In the genomic region with DNA sequence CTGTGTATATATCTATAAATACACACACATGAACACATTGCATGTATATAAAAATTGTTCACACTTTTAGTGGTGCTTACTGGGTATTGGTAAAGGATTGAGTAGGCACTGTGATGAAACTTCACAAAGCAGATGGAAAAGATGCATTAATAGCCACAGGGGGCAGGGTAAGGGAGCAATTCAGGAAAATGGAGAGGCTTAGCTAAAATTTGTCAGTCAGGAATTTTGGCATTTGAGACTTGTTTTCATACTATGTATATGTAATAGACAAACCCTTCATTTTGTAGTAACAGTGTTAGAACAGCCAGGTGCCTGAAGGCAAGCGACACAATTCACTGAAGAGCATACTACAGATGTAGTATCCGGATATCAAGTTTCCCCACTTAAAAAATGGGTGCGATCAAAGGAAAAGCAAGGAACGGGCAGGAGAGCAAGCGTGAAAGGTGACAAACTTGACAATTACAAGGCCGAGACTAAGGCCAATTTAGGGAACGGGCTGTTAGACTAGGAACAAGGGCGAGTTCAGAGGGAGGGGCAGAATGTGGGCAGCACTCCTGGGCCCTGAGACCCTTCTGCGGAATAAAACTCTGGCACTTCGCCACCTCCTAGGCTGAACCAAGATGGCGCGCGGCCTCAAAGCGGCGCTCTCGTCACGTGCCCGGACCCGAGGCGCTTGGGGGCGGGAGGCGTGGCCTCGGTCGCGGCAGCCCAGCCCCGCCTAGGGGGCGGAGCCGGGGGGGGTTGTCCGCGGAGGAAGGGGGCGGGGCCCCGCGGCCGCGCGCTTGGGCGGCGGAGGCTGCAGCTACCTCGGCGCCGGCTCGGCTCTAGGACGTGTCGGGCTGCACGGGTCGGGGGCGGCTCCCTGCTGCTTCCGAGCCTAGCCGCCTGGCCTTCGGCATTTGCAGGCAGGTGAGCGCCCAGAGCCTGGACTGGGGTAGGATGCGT, we compare ENCODE assay signal across 1 cellular context.
TF ChIP-seq lines count a peak whose summit lies in the region.

A gene (plus strand): TSS at position 771 of the 945 bp plus-strand sequence. CDS start 12,518 bp downstream, outside the sequence.

TF ChIP-seq in K562, 482 proteins besides CTCF, POLR2A, EP300 and RAD21 (continued from another document and continues in another):
- peak; percentile 56 to 83; a peak in 2 of 4 replicates for TF ChIP-seq ARNT (IDR thresholded peaks at IDR 0.05)
- TF ChIP-seq, protein P1, sequence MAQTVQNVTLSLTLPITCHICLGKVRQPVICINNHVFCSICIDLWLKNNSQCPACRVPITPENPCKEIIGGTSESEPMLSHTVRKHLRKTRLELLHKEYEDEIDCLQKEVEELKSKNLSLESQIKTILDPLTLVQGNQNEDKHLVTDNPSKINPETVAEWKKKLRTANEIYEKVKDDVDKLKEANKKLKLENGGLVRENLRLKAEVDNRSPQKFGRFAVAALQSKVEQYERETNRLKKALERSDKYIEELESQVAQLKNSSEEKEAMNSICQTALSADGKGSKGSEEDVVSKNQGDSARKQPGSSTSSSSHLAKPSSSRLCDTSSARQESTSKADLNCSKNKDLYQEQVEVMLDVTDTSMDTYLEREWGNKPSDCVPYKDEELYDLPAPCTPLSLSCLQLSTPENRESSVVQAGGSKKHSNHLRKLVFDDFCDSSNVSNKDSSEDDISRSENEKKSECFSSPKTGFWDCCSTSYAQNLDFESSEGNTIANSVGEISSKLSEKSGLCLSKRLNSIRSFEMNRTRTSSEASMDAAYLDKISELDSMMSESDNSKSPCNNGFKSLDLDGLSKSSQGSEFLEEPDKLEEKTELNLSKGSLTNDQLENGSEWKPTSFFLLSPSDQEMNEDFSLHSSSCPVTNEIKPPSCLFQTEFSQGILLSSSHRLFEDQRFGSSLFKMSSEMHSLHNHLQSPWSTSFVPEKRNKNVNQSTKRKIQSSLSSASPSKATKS (CRISPR knock-in tag; IDR thresholded peaks at IDR 0.05): peak; percentile 77; the same call in 1 of the 2 replicates
- TF ChIP-seq, protein P2, sequence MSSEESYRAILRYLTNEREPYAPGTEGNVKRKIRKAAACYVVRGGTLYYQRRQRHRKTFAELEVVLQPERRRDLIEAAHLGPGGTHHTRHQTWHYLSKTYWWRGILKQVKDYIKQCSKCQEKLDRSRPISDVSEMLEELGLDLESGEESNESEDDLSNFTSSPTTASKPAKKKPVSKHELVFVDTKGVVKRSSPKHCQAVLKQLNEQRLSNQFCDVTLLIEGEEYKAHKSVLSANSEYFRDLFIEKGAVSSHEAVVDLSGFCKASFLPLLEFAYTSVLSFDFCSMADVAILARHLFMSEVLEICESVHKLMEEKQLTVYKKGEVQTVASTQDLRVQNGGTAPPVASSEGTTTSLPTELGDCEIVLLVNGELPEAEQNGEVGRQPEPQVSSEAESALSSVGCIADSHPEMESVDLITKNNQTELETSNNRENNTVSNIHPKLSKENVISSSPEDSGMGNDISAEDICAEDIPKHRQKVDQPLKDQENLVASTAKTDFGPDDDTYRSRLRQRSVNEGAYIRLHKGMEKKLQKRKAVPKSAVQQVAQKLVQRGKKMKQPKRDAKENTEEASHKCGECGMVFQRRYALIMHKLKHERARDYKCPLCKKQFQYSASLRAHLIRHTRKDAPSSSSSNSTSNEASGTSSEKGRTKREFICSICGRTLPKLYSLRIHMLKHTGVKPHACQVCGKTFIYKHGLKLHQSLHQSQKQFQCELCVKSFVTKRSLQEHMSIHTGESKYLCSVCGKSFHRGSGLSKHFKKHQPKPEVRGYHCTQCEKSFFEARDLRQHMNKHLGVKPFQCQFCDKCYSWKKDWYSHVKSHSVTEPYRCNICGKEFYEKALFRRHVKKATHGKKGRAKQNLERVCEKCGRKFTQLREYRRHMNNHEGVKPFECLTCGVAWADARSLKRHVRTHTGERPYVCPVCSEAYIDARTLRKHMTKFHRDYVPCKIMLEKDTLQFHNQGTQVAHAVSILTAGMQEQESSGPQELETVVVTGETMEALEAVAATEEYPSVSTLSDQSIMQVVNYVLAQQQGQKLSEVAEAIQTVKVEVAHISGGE (CRISPR knock-in tag; IDR thresholded peaks at IDR 0.05): peak in 1 of 3 experiments; percentile 75; a peak in 2 of 6 replicates
- peak; percentile 82; the same call in 1 of the 2 replicates for TF ChIP-seq GABPB1 (CRISPR knock-in tag; IDR thresholded peaks at IDR 0.05)
- TF ChIP-seq TRIM24 (IDR thresholded peaks at IDR 0.05): 0 out of 4 replicates have a peak, but pooled peaks have one; percentile 42 to 43
- TF ChIP-seq ZNF589 (CRISPR knock-in tag; IDR thresholded peaks at IDR 0.05; ENCODE audit: low read depth): peak; percentile 95
- no peak for TF ChIP-seq ZNF778 (CRISPR knock-in tag; IDR thresholded peaks at IDR 0.05)
- TF ChIP-seq, protein P3, sequence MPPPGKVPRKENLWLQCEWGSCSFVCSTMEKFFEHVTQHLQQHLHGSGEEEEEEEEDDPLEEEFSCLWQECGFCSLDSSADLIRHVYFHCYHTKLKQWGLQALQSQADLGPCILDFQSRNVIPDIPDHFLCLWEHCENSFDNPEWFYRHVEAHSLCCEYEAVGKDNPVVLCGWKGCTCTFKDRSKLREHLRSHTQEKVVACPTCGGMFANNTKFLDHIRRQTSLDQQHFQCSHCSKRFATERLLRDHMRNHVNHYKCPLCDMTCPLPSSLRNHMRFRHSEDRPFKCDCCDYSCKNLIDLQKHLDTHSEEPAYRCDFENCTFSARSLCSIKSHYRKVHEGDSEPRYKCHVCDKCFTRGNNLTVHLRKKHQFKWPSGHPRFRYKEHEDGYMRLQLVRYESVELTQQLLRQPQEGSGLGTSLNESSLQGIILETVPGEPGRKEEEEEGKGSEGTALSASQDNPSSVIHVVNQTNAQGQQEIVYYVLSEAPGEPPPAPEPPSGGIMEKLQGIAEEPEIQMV (tag; conservative IDR thresholded peaks at IDR 0.05; ENCODE audit: low read depth): 0 out of 2 replicates have a peak, but pooled peaks have one; percentile 41
- no peak for TF ChIP-seq ZNF124 (CRISPR knock-in tag; IDR thresholded peaks at IDR 0.05)
- no peak for TF ChIP-seq CEBPG (CRISPR knock-in tag; IDR thresholded peaks at IDR 0.05)
- no peak for TF ChIP-seq CEBPG (tag; conservative IDR thresholded peaks at IDR 0.05 in 1 of 2, IDR thresholded peaks at IDR 0.05 in 1 of 2)
- peak; percentile 63 for TF ChIP-seq CBFA2T2 (conservative IDR thresholded peaks at IDR 0.05)
- TF ChIP-seq ZNF830 (CRISPR knock-in tag; IDR thresholded peaks at IDR 0.05): no peak
- TF ChIP-seq BRCA1 (IDR thresholded peaks at IDR 0.05): no peak
- no peak for TF ChIP-seq BRCA1 (CRISPR knock-in tag; IDR thresholded peaks at IDR 0.05)
- TF ChIP-seq RCOR1 (IDR thresholded peaks at IDR 0.05; ENCODE audit: borderline replicate concordance in 1 of 2, low read depth in 2 of 2, low read length in 2 of 2): peak in 1 of 2 experiments; percentile 38; a peak in 1 of 4 replicates
- TF ChIP-seq, protein P4, sequence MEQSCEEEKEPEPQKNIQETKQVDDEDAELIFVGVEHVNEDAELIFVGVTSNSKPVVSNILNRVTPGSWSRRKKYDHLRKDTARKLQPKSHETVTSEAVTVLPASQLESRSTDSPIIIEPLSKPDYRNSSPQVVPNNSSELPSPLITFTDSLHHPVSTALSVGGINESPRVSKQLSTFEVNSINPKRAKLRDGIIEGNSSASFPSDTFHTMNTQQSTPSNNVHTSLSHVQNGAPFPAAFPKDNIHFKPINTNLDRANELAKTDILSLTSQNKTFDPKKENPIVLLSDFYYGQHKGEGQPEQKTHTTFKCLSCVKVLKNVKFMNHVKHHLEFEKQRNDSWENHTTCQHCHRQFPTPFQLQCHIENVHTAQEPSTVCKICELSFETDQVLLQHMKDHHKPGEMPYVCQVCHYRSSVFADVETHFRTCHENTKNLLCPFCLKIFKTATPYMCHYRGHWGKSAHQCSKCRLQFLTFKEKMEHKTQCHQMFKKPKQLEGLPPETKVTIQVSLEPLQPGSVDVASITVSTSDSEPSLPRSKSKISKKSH (CRISPR knock-in tag; IDR thresholded peaks at IDR 0.05): no peak
- TF ChIP-seq ETV6 (IDR thresholded peaks at IDR 0.05; ENCODE audit: borderline replicate concordance in 1 of 2, low read depth in 2 of 2, low read length in 1 of 2): no peak
- TF ChIP-seq ETV6 (CRISPR knock-in tag; IDR thresholded peaks at IDR 0.05; ENCODE audit: borderline replicate concordance): no peak
- peak; percentile 60 for TF ChIP-seq TCFL5 (CRISPR knock-in tag; conservative IDR thresholded peaks at IDR 0.05)
- TF ChIP-seq NFIX (CRISPR knock-in tag; IDR thresholded peaks at IDR 0.05; ENCODE audit: low read depth): no peak
- TF ChIP-seq ASH1L (IDR thresholded peaks at IDR 0.05; ENCODE audit: borderline replicate concordance, low read depth, partially characterized antibody): no peak
- TF ChIP-seq ZEB2 (IDR thresholded peaks at IDR 0.05): no peak; the same call in 1 of the 2 replicates
- no peak for TF ChIP-seq CAMTA2 (CRISPR knock-in tag; conservative IDR thresholded peaks at IDR 0.05)
- no peak for TF ChIP-seq NEUROD1 (IDR thresholded peaks at IDR 0.05; ENCODE audit: borderline replicate concordance, low read depth, low read length, partially characterized antibody)
- no peak for TF ChIP-seq ADNP (tag; IDR thresholded peaks at IDR 0.05)
- 0 out of 2 replicates have a peak, but pooled peaks have one; percentile 24 for TF ChIP-seq ZNF3 (CRISPR knock-in tag; IDR thresholded peaks at IDR 0.05)
- TF ChIP-seq, protein P5, sequence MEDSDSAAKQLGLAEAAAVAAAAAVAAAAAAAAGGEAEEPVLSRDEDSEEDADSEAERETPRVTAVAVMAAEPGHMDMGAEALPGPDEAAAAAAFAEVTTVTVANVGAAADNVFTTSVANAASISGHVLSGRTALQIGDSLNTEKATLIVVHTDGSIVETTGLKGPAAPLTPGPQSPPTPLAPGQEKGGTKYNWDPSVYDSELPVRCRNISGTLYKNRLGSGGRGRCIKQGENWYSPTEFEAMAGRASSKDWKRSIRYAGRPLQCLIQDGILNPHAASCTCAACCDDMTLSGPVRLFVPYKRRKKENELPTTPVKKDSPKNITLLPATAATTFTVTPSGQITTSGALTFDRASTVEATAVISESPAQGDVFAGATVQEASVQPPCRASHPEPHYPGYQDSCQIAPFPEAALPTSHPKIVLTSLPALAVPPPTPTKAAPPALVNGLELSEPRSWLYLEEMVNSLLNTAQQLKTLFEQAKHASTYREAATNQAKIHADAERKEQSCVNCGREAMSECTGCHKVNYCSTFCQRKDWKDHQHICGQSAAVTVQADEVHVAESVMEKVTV (CRISPR knock-in tag; IDR thresholded peaks at IDR 0.05): no peak
- peak; percentile 100 for TF ChIP-seq L3MBTL2 (IDR thresholded peaks at IDR 0.05)
- TF ChIP-seq HNRNPK (IDR thresholded peaks at IDR 0.05; ENCODE audit: low read depth, low read length, poor library complexity, severe bottlenecking): no peak
- TF ChIP-seq ZSCAN32 (CRISPR knock-in tag; IDR thresholded peaks at IDR 0.05): peak; percentile 54; the same call in 1 of the 2 replicates
- TF ChIP-seq, protein P6, sequence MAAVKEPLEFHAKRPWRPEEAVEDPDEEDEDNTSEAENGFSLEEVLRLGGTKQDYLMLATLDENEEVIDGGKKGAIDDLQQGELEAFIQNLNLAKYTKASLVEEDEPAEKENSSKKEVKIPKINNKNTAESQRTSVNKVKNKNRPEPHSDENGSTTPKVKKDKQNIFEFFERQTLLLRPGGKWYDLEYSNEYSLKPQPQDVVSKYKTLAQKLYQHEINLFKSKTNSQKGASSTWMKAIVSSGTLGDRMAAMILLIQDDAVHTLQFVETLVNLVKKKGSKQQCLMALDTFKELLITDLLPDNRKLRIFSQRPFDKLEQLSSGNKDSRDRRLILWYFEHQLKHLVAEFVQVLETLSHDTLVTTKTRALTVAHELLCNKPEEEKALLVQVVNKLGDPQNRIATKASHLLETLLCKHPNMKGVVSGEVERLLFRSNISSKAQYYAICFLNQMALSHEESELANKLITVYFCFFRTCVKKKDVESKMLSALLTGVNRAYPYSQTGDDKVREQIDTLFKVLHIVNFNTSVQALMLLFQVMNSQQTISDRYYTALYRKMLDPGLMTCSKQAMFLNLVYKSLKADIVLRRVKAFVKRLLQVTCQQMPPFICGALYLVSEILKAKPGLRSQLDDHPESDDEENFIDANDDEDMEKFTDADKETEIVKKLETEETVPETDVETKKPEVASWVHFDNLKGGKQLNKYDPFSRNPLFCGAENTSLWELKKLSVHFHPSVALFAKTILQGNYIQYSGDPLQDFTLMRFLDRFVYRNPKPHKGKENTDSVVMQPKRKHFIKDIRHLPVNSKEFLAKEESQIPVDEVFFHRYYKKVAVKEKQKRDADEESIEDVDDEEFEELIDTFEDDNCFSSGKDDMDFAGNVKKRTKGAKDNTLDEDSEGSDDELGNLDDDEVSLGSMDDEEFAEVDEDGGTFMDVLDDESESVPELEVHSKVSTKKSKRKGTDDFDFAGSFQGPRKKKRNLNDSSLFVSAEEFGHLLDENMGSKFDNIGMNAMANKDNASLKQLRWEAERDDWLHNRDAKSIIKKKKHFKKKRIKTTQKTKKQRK (IDR thresholded peaks at IDR 0.05; ENCODE audit: borderline replicate concordance, low read depth, low read length): no peak
- 0 out of 2 replicates have a peak, but pooled peaks have one; percentile 10 for TF ChIP-seq ARID2 (IDR thresholded peaks at IDR 0.05)
- no peak for TF ChIP-seq ZNF445 (CRISPR knock-in tag; IDR thresholded peaks at IDR 0.05; ENCODE audit: low read depth)
- no peak for TF ChIP-seq SRSF3 (IDR thresholded peaks at IDR 0.05; ENCODE audit: insufficient read depth, low read length)
- no peak for TF ChIP-seq EZH2 (IDR thresholded peaks at IDR 0.05; ENCODE audit: borderline replicate concordance, low read depth, low read length)
- TF ChIP-seq POU5F1 (IDR thresholded peaks at IDR 0.05; ENCODE audit: borderline replicate concordance, low read depth, low read length, partially characterized antibody): no peak
- TF ChIP-seq GTF2E2 (tag; IDR thresholded peaks at IDR 0.05): peak; percentile 77; the same call in 1 of the 2 replicates
- TF ChIP-seq NR2F6 (CRISPR knock-in tag; IDR thresholded peaks at IDR 0.05): 0 out of 2 replicates have a peak, but pooled peaks have one; percentile 10
- no peak for TF ChIP-seq POLR2H (tag; IDR thresholded peaks at IDR 0.05; ENCODE audit: low read depth)
- 0 out of 2 replicates have a peak, but pooled peaks have one; percentile 35 for TF ChIP-seq ZNF551 (CRISPR knock-in tag; IDR thresholded peaks at IDR 0.05)
- TF ChIP-seq, protein P7, sequence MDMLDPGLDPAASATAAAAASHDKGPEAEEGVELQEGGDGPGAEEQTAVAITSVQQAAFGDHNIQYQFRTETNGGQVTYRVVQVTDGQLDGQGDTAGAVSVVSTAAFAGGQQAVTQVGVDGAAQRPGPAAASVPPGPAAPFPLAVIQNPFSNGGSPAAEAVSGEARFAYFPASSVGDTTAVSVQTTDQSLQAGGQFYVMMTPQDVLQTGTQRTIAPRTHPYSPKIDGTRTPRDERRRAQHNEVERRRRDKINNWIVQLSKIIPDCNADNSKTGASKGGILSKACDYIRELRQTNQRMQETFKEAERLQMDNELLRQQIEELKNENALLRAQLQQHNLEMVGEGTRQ (CRISPR knock-in tag; IDR thresholded peaks at IDR 0.05): peak; percentile 96
- no peak for TF ChIP-seq GTF2F1 (IDR thresholded peaks at IDR 0.05; ENCODE audit: low read depth, low read length)
- TF ChIP-seq NFRKB (IDR thresholded peaks at IDR 0.05; ENCODE audit: low read depth): peak; percentile 96
- peak; percentile 53; the same call in 1 of the 2 replicates for TF ChIP-seq GABPA (tag; conservative IDR thresholded peaks at IDR 0.05; ENCODE audit: low read depth)
- TF ChIP-seq FOS (IDR thresholded peaks at IDR 0.05; ENCODE audit: extremely low read depth, insufficient read length): no peak
- TF ChIP-seq ZNF311 (CRISPR knock-in tag; IDR thresholded peaks at IDR 0.05): peak; percentile 88
- TF ChIP-seq ZNF766 (CRISPR knock-in tag; conservative IDR thresholded peaks at IDR 0.05): peak; percentile 92
- no peak; a peak in 1 of 4 replicates for TF ChIP-seq TBL1XR1 (IDR thresholded peaks at IDR 0.05; ENCODE audit: low read length in 2 of 2)
- TF ChIP-seq ZNF57 (CRISPR knock-in tag; IDR thresholded peaks at IDR 0.05): peak; percentile 70; the same call in 1 of the 2 replicates
- no peak for TF ChIP-seq ZNF24 (IDR thresholded peaks at IDR 0.05)
